In genomic region chr4:85707591-85707990, GRCh38 we compare ENCODE assay signal across 12 cellular contexts.
DNase-seq lines count a peak whose midpoint lies in the region; ATAC-seq lines count a peak whose summit lies in the region.
"Had no signal": no experiment of that assay in that cellular context is flagged by ENCODE, and none has a peak within 500 bp of the region (broad histone marks: within the 10 kb centered on the region; RNA-seq: fewer than 3 reads in every experiment).

No MANE protein-coding gene starts in this region.

- no peak for DNase-seq in mesenchymal stem cell
- DNase-seq in NCI-H1105 treated with DMSO at 0.1 percent for 48 hours (lab: John Stamatoyannopoulos, UW) = no peak
- no peak for DNase-seq in DMS53 treated with DMSO at 0.1 percent for 48 hours (lab: John Stamatoyannopoulos, UW; ENCODE audit: unreplicated experiment)
- DNase-seq in dedifferentiated amniotic fluid mesenchymal stem cell (ENCODE audit: extremely low spot score) = no peak
- no peak for DNase-seq in amniotic stem cell (lab: John Stamatoyannopoulos, UW)
- DNase-seq: activated CD4-positive, alpha-beta T cell treated with anti-CD3 and anti-CD28 coated beads, Interleukin-2, amount 50 U/mL, for 1 hour; head of caudate nucleus; naive thymus-derived CD8-positive, alpha-beta T cell; PC-3 had no signal

- no peak overlapping the region for H4K91ac ChIP-seq in mesenchymal stem cell (ENCODE audit: low read length)

- H3K4me3 ChIP-seq in mesenchymal stem cell (ENCODE audit: insufficient read depth in 1 of 2, low read depth in 1 of 2, low read length in 2 of 2) = no peak overlapping the region

- H2BK120ac ChIP-seq in mesenchymal stem cell (ENCODE audit: low read depth, low read length) = no peak overlapping the region

- no peaks in the 10 kb centered on the region for H3K27me3 ChIP-seq in mesenchymal stem cell (ENCODE audit: control insufficient read depth in 1 of 2, insufficient read depth in 1 of 2, low read length in 2 of 2)

- no peak overlapping the region for H3K23ac ChIP-seq in mesenchymal stem cell (ENCODE audit: low read length in 2 of 2)

- no peak overlapping the region for H2AFZ ChIP-seq in mesenchymal stem cell (ENCODE audit: low read depth, low read length)

- H2BK5ac ChIP-seq in mesenchymal stem cell (ENCODE audit: low read depth, low read length, poor library complexity, severe bottlenecking) = no peak overlapping the region

- H3K9ac ChIP-seq in mesenchymal stem cell (ENCODE audit: low read length) = peak overlapping the region; percentile 36

- WGBS in mesenchymal stem cell = 92% methylated on average over 5 of the region's 5 CpGs

- no peak overlapping the region for H3K27ac ChIP-seq in mesenchymal stem cell (ENCODE audit: low read length, poor library complexity, severe bottlenecking)

- no peak overlapping the region for H3K14ac ChIP-seq in mesenchymal stem cell (ENCODE audit: low read length in 2 of 2)

- no peak overlapping the region for H4K8ac ChIP-seq in mesenchymal stem cell (ENCODE audit: low read length)

- no peaks in the 10 kb centered on the region for H3K36me3 ChIP-seq in mesenchymal stem cell (ENCODE audit: control insufficient read depth in 1 of 2, insufficient read depth in 2 of 2, low read depth in 1 of 2, low read length in 2 of 2)

- no peak overlapping the region for H2BK15ac ChIP-seq in mesenchymal stem cell (ENCODE audit: low read depth, poor library complexity, severe bottlenecking)

- no peak overlapping the region for H2AK5ac ChIP-seq in mesenchymal stem cell (ENCODE audit: low read length, severe bottlenecking)

- H3K4me2 ChIP-seq in mesenchymal stem cell (ENCODE audit: low read length, poor library complexity, severe bottlenecking) = peak overlapping the region; percentile 14

- H3K18ac ChIP-seq in mesenchymal stem cell (ENCODE audit: low read depth in 1 of 2, low read length in 2 of 2) = no peak overlapping the region

- no peak overlapping the region for H2BK12ac ChIP-seq in mesenchymal stem cell (ENCODE audit: low read length in 2 of 2)

- no peaks in the 10 kb centered on the region for H3K9me3 ChIP-seq in mesenchymal stem cell (ENCODE audit: control insufficient read depth, low read length)

- H3K4me1 ChIP-seq in mesenchymal stem cell (ENCODE audit: control insufficient read depth, insufficient read depth, low read depth, low read length) = no peaks in the 10 kb centered on the region

- no peaks in the 10 kb centered on the region for H3K79me1 ChIP-seq in mesenchymal stem cell (replicated peaks; ENCODE audit: low read length, poor library complexity, severe bottlenecking)

- H3K4ac ChIP-seq in mesenchymal stem cell (ENCODE audit: low read depth in 1 of 2, low read length in 2 of 2) = no peak overlapping the region

- peak; percentile 83 for ATAC-seq in GM18858 (IDR thresholded peaks at IDR 0.05; ENCODE audit: unreplicated experiment)
- ATAC-seq in GM21737 (IDR thresholded peaks at IDR 0.05; ENCODE audit: unreplicated experiment) = peak; percentile 79
- ATAC-seq in HG03457 (IDR thresholded peaks at IDR 0.05; ENCODE audit: unreplicated experiment) = peak; percentile 83
- ATAC-seq: naive thymus-derived CD8-positive, alpha-beta T cell; PC-3 had no signal
